Comparison of ENCODE assay signal across 24 cellular contexts in the genomic region with DNA sequence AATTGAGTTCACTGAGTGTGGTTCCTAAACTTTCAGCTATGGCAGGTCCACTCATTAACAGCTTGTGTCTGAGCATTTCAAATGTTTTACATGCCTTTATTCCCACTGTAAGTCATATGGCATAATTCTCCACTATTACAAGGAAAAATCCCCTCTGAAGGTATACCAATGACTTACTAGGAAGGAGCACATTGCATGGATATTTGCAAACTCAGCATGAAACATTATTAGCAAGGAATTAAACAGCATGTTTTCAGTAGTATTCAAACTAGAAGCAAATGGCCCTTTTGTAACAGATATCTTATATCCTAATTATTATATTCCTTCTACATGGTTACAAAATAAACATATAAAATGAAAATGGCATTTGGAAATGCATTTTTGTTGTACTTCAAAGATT.
DNase-seq lines count a peak whose midpoint lies in the region; ATAC-seq, FAIRE-seq and TF ChIP-seq lines count a peak whose summit lies in the region.
"Had no signal": no experiment of that assay in that cellular context is flagged by ENCODE, and none has a peak within 500 bp of the region (broad histone marks: within the 10 kb centered on the region; RNA-seq: fewer than 3 reads in every experiment).

No MANE protein-coding gene starts in this region.

- H4K20me1 ChIP-seq in HepG2 (ENCODE audit: insufficient read depth, low read length) (no peaks in the 10 kb centered on the region), K562 (replicated peaks; ENCODE audit: control insufficient read depth, insufficient read depth, low read length) (no peaks in the 10 kb centered on the region)
- H4K20me1 ChIP-seq: BLaER1 had no signal

- intact Hi-C loops in HepG2 (cut with micrococcal nuclease; ENCODE audit: unreplicated experiment), result no loop called here
- intact Hi-C loops in right lobe of liver (cut with DNase I), result no loop called here
- intact Hi-C loops in K562 (cut with micrococcal nuclease), result no loop called here
- intact Hi-C loops in spleen (cut with DNase I; ENCODE audit: low total_unique reads), result no loop called here

- TF ChIP-seq POLR2A in HepG2 (IDR thresholded peaks at IDR 0.05; ENCODE audit: insufficient read depth in 1 of 2, low read depth in 2 of 2, low read length in 2 of 2) (no peak), right lobe of liver (IDR thresholded peaks at IDR 0.05) (no peak), K562 (conservative IDR thresholded peaks at IDR 0.05) (no peak), spleen (IDR thresholded peaks at IDR 0.05) (no peak)

- H3K27me3 Mint-ChIP-seq in T-cell, result no peaks in the 10 kb centered on the region
- H3K27me3 Mint-ChIP-seq: CD4-positive, alpha-beta memory T cell; CD4-positive, CD25-positive, alpha-beta regulatory T cell; CD8-positive, alpha-beta memory T cell had no signal

- CTCF ChIA-PET in HepG2 (lab: Yijun Ruan, JAX; ENCODE audit: low intra/inter-chr PET ratio, low total read pairs) (no interaction called here), K562 (lab: Yijun Ruan, JAX; ENCODE audit: low intra/inter-chr PET ratio) (no interaction called here), T-cell (lab: Charles Lee) (no interaction called here)

- ATAC-seq in HepG2 (no peak), right lobe of liver (no peak), K562 (no peak), T-cell (replicated peaks in 1 of 4) (no peak)
- ATAC-seq: GM12878 had no signal

- H2AFZ ChIP-seq in HepG2 (ENCODE audit: low read length) (no peak overlapping the region), K562 (ENCODE audit: low read depth, low read length) (no peak overlapping the region)

- no peak overlapping the region for H3K27ac ChIP-seq in HepG2 (ENCODE audit: extremely low read length, insufficient read depth, low read length)
- no peak overlapping the region for H3K27ac ChIP-seq in right lobe of liver
- no peak overlapping the region for H3K27ac ChIP-seq in K562 (ENCODE audit: extremely low read depth, low read depth, low read length)
- H3K27ac ChIP-seq in spleen, result no peak overlapping the region
- H3K27ac ChIP-seq: 22Rv1, BLaER1 had no signal

- BruUV-seq in HepG2 (replicated peaks; lab: Mats Ljungman, UMichigan) (no TSS peak), K562 (replicated peaks; lab: Mats Ljungman, UMichigan) (no TSS peak)

- TF ChIP-seq CTCF in HepG2 (CRISPR knock-in tag; IDR thresholded peaks at IDR 0.05) (no peak), right lobe of liver (IDR thresholded peaks at IDR 0.05) (no peak), K562 (IDR thresholded peaks at IDR 0.05 in 2 of 3, conservative IDR thresholded peaks at IDR 0.05 in 1 of 3; ENCODE audit: insufficient read depth in 2 of 3, low read depth in 1 of 3, low read length in 3 of 3) (no peak), spleen (IDR thresholded peaks at IDR 0.05 in 8 of 11, conservative IDR thresholded peaks at IDR 0.05 in 3 of 11) (no peak)

- no peaks in the 10 kb centered on the region for H3K4me1 ChIP-seq in HepG2 (ENCODE audit: insufficient read depth, low read length)
- H3K4me1 ChIP-seq in right lobe of liver, result no peaks in the 10 kb centered on the region
- H3K4me1 ChIP-seq in K562 (replicated peaks in 1 of 2; ENCODE audit: control insufficient read depth in 2 of 2, insufficient read depth in 2 of 2, low read length in 2 of 2), result no peaks in the 10 kb centered on the region
- no peaks in the 10 kb centered on the region for H3K4me1 ChIP-seq in spleen
- H3K4me1 ChIP-seq: BE2C, BLaER1 had no signal

- no peaks in the 10 kb centered on the region for H3K4me1 Mint-ChIP-seq in T-cell
- H3K4me1 Mint-ChIP-seq: CD14-positive monocyte; CD4-positive, alpha-beta memory T cell; CD4-positive, CD25-positive, alpha-beta regulatory T cell; CD8-positive, alpha-beta memory T cell had no signal

- POLR2A ChIA-PET in HepG2 (lab: Yijun Ruan, JAX) (no interaction called here), K562 (lab: Yijun Ruan, JAX) (no interaction called here), T-cell (lab: Charles Lee) (no interaction called here)

- H3K27ac Mint-ChIP-seq in T-cell, result no peak overlapping the region
- H3K27ac Mint-ChIP-seq: CD14-positive monocyte; CD4-positive, alpha-beta memory T cell; CD4-positive, CD25-positive, alpha-beta regulatory T cell; CD8-positive, alpha-beta memory T cell had no signal

- H3K4me2 ChIP-seq in HepG2 (ENCODE audit: low read depth, low read length) (no peak overlapping the region), K562 (ENCODE audit: insufficient read depth, low read length) (no peak overlapping the region)
- H3K4me2 ChIP-seq: BLaER1 had no signal

- FAIRE-seq in HepG2 (lab: Jason Lieb, UNC) (no peak), K562 (lab: Jason Lieb, UNC) (no peak)
- FAIRE-seq: GM12878, GM19239 had no signal

- DNase-seq in HepG2 (ENCODE audit: low spot score), result no peak
- no peak for DNase-seq in right lobe of liver
- no peak for DNase-seq in K562 (ENCODE audit: extremely low read depth in 1 of 4, low spot score in 3 of 4)
- DNase-seq in spleen, result no peak
- DNase-seq in T-cell, result no peak
- DNase-seq: ACHN; BE2C; C1 segment of cervical spinal cord; CD4-positive, alpha-beta memory T cell; CD4-positive, CD25-positive, alpha-beta regulatory T cell; CD8-positive, alpha-beta memory T cell; COR-L47; DMS 273 treated with DMSO at 0.1 percent for 48 hours; DMS153; DMS53; DMS79; DND-41; EL; GDM1 had no signal

- peaks cover 17 to 28% (median 21%) of the 10 kb centered on the region in 3 donors for H3K9me3 Mint-ChIP-seq in T-cell

- no peak overlapping the region for H3K4me3 ChIP-seq in HepG2 (replicated peaks in 1 of 3; ENCODE audit: insufficient read depth in 1 of 3, low read depth in 2 of 3, low read length in 3 of 3)
- H3K4me3 ChIP-seq in right lobe of liver, result no peak overlapping the region
- no peak overlapping the region for H3K4me3 ChIP-seq in K562
- no peak overlapping the region for H3K4me3 ChIP-seq in spleen
- H3K4me3 ChIP-seq: BLaER1, GM12878 had no signal

- in situ Hi-C loops in HepG2 (cut with HindIII; ENCODE audit: extremely low pct_ligation_motif_present, low pct_unique_long_range_greater_than_20kb), result no loop called here
- in situ Hi-C loops in K562 (cut with MboI), result no loop called here

- H3K9me3 ChIP-seq in HepG2 (ENCODE audit: low read length) (peaks cover 93% of the 10 kb centered on the region), right lobe of liver (no peaks in the 10 kb centered on the region), K562 (replicated peaks; ENCODE audit: control insufficient read depth, insufficient read depth, low read depth, low read length) (no peaks in the 10 kb centered on the region), spleen (peaks cover 0 to 45% (median 25%) of the 10 kb centered on the region in 8 donors)
- H3K9me3 ChIP-seq: BE2C had no signal

- H3K79me2 ChIP-seq in HepG2 (ENCODE audit: insufficient read depth, low read length), result no peaks in the 10 kb centered on the region
- no peaks in the 10 kb centered on the region for H3K79me2 ChIP-seq in K562 (ENCODE audit: control insufficient read depth, insufficient read depth, low read length)

- H3K36me3 ChIP-seq in HepG2 (replicated peaks in 1 of 2; ENCODE audit: control insufficient read depth in 1 of 2, insufficient read depth in 2 of 2, low read length in 2 of 2) (no peaks in the 10 kb centered on the region), right lobe of liver (no peaks in the 10 kb centered on the region), K562 (ENCODE audit: control insufficient read depth, insufficient read depth, low read length) (no peaks in the 10 kb centered on the region), spleen (no peaks in the 10 kb centered on the region)
- H3K36me3 ChIP-seq: BE2C, BLaER1 had no signal

- H3K36me3 Mint-ChIP-seq in T-cell, result no peaks in the 10 kb centered on the region
- H3K36me3 Mint-ChIP-seq: CD14-positive monocyte; CD4-positive, alpha-beta memory T cell; CD4-positive, CD25-positive, alpha-beta regulatory T cell had no signal

- H3K9me1 ChIP-seq in K562 (ENCODE audit: control insufficient read depth, insufficient read depth, low read length), result no peaks in the 10 kb centered on the region

- no peak overlapping the region for H3K4me3 Mint-ChIP-seq in T-cell
- H3K4me3 Mint-ChIP-seq: CD14-positive monocyte; CD4-positive, alpha-beta memory T cell; CD8-positive, alpha-beta memory T cell had no signal

- TF ChIP-seq EP300 in HepG2 (IDR thresholded peaks at IDR 0.05; ENCODE audit: low read depth in 2 of 2, low read length in 2 of 2) (no peak), HepG2 (CRISPR knock-in tag; IDR thresholded peaks at IDR 0.05; ENCODE audit: borderline replicate concordance) (no peak), K562 (IDR thresholded peaks at IDR 0.05; ENCODE audit: low read length) (no peak)

- H3K27me3 ChIP-seq in HepG2 (ENCODE audit: control insufficient read depth in 1 of 2, insufficient read depth in 2 of 2, low read length in 2 of 2) (no peaks in the 10 kb centered on the region), right lobe of liver (no peaks in the 10 kb centered on the region), K562 (ENCODE audit: control insufficient read depth in 2 of 2, insufficient read depth in 2 of 2, low read length in 2 of 2) (no peaks in the 10 kb centered on the region), spleen (replicated peaks in 1 of 7) (no peaks in the 10 kb centered on the region)
- H3K27me3 ChIP-seq: BE2C, BLaER1 had no signal

- TF ChIP-seq RAD21 in HepG2 (CRISPR knock-in tag; IDR thresholded peaks at IDR 0.05), result no peak
- no peak for TF ChIP-seq RAD21 in K562 (CRISPR knock-in tag; conservative IDR thresholded peaks at IDR 0.05 in 1 of 2, IDR thresholded peaks at IDR 0.05 in 1 of 2)

- H3K9ac ChIP-seq in HepG2 (ENCODE audit: insufficient read depth, low read depth, low read length), result no peak overlapping the region
- H3K9ac ChIP-seq in K562 (ENCODE audit: insufficient read depth in 1 of 2, low read depth in 2 of 2, low read length in 2 of 2), result no peak overlapping the region
- H3K9ac ChIP-seq: BLaER1 had no signal

TF ChIP-seq in HepG2, 621 proteins besides CTCF, POLR2A, EP300 and RAD21:
- TF ChIP-seq NAIF1 (CRISPR knock-in tag; IDR thresholded peaks at IDR 0.05; ENCODE audit: borderline replicate concordance), result no peak
- no peak for TF ChIP-seq MED8 (CRISPR knock-in tag; IDR thresholded peaks at IDR 0.05; ENCODE audit: insufficient replicate concordance)
- peak; percentile 50 to 64; a peak in 3 of 4 replicates for TF ChIP-seq MAFK (conservative IDR thresholded peaks at IDR 0.05 in 1 of 2, IDR thresholded peaks at IDR 0.05 in 1 of 2; ENCODE audit: low read length in 2 of 2)
- TF ChIP-seq MAFF (IDR thresholded peaks at IDR 0.05; ENCODE audit: low read depth, low read length), result peak; percentile 61; the same call in 1 of the 2 replicates

TF ChIP-seq in K562, 482 proteins besides CTCF, POLR2A, EP300 and RAD21 (continues in another document):
- TF ChIP-seq NFXL1 (CRISPR knock-in tag; IDR thresholded peaks at IDR 0.05), result no peak
- TF ChIP-seq SMAD3 (CRISPR knock-in tag; conservative IDR thresholded peaks at IDR 0.05), result no peak
- no peak for TF ChIP-seq KDM2B (CRISPR knock-in tag; IDR thresholded peaks at IDR 0.05)
- TF ChIP-seq SMAD4 (CRISPR knock-in tag; conservative IDR thresholded peaks at IDR 0.05), result no peak
- peak; percentile 12; the same call in 1 of the 2 replicates for TF ChIP-seq ZNF316 (IDR thresholded peaks at IDR 0.05)
- no peak for TF ChIP-seq CBX1 (IDR thresholded peaks at IDR 0.05; ENCODE audit: low read depth)
- TF ChIP-seq MCM5 (IDR thresholded peaks at IDR 0.05; ENCODE audit: low read depth), result no peak
- TF ChIP-seq HSF4 (CRISPR knock-in tag; IDR thresholded peaks at IDR 0.05; ENCODE audit: borderline replicate concordance), result no peak
- no peak for TF ChIP-seq ZSCAN32 (CRISPR knock-in tag; IDR thresholded peaks at IDR 0.05)
